16 cellular contexts compared by ENCODE assay signal in the genomic region with DNA sequence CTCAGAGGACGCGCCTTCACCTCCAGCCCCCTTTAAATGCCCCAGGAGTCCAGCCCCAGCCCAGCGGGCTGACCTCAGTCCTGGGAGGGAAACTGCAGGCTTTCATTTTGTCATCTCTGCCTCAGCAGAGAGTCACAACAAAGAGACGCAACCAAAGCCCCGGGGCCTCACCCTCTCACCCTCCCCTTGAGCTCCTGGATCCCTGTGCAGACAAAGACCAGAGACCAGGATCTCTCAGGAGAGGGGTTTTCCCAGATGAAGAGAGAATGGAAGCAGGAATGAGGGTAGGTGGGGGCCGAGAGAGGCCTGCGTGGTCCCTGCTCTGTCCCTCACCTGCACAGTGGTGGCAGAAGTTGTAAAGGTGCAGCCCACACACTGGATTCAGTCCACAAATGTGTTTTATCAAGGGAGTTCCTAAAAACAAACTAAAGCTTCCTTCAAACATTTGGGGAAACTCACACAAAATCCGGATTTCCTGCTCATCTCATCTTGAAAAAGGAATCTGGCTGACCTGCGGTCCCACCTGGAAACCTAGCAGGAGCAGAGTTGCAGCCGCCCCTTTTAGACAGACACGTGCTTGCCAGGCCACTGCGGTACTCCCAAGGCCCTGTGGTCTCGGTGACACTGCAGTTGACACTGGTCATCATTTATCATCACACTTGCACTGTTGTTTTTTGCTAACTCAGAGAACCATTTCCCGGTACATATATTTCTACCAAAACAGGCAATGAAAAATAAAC. TPM values are rescaled to one million over a fixed set of nuclear protein-coding genes. Genes with fewer than 3 reads are reported as not detected.
"Had no signal": no experiment of that assay in that cellular context is flagged by ENCODE, and none has a peak within 500 bp of the region (broad histone marks: within the 10 kb centered on the region; RNA-seq: fewer than 3 reads in every experiment).

No MANE protein-coding gene starts in this region.

- DNase-seq: activated B cell treated with CpG ODN at 0.5 μM for 24 hours, activated gamma-delta T cell, T1000 had no signal

- H3K9me3 ChIP-seq: body of pancreas, gastroesophageal sphincter, left ventricle myocardium inferior, ovary, psoas muscle, upper lobe of right lung had no signal

- H3K4me1 ChIP-seq: body of pancreas, left ventricle myocardium inferior, psoas muscle, upper lobe of right lung had no signal

- H3K36me3 ChIP-seq: cardiac muscle cell, neutrophil, upper lobe of right lung had no signal

- H3K27me3 ChIP-seq: cardiac muscle cell, gastroesophageal sphincter, ovary, stomach, upper lobe of right lung had no signal

- H3K27ac ChIP-seq: body of pancreas, cardiac muscle cell, epithelial cell of prostate, gastroesophageal sphincter, left ventricle myocardium inferior, neutrophil, ovary, psoas muscle, skin epidermis, upper lobe of right lung had no signal

- H3K4me3 ChIP-seq: body of pancreas, cardiac muscle cell, gastroesophageal sphincter, left ventricle myocardium inferior, ovary, psoas muscle, skin epidermis, stomach, upper lobe of right lung had no signal

RNA-seq across cellular contexts. Expression of a gene that starts 27.1 kb away (rescaled TPM):
- total RNA-seq: activated B cell treated with CpG ODN at 0.5 μM for 24 hours had no signal

RNA-seq across cellular contexts. Expression of a gene that starts 58.4 kb away (rescaled TPM):
- total RNA-seq: activated B cell treated with CpG ODN at 0.5 μM for 24 hours; activated CD4-positive, alpha-beta T cell treated with anti-CD3 and anti-CD28 coated beads for 36 hours; activated T-cell treated with anti-CD3 and anti-CD28 coated beads, Interleukin-2, amount 50 U/mL, for 72 hours had no signal
